ENCODE assay signal across 24 cellular contexts in the genomic region with DNA sequence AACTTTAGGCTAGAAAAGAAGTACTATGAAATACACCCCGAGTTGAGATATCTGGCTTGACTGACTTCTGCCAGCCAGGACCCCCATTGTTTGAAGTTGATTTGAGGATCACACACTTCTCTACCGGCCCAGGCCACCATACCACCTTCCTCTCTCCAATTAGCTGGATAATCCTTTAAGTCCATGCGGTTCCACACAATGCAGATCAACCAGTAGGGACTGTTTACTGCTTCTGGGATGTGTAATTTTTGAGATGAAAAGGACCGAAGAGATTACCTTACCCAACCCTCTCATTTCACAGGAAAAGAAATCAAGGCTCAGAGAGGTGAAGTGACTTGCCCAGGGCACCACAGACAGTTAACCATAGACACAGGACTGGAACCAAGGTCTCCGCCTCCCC. TPM values are rescaled to one million over a fixed set of nuclear protein-coding genes. Genes with fewer than 3 reads are reported as not detected.
DNase-seq lines count a peak whose midpoint lies in the region; ATAC-seq and TF ChIP-seq lines count a peak whose summit lies in the region.
"Had no signal": no experiment of that assay in that cellular context is flagged by ENCODE, and none has a peak within 500 bp of the region (broad histone marks: within the 10 kb centered on the region; RNA-seq: fewer than 3 reads in every experiment).

No MANE protein-coding gene starts in this region.

- H3K9me2 ChIP-seq in MM.1S (replicated peaks; ENCODE audit: insufficient read depth, low read length): no peaks in the 10 kb centered on the region
- H3K9me2 ChIP-seq: SK-N-SH had no signal

- TF ChIP-seq CTCF in MM.1S (IDR thresholded peaks at IDR 0.05; ENCODE audit: low read length): no peak
- TF ChIP-seq CTCF in breast epithelium (IDR thresholded peaks at IDR 0.05): no peak
- no peak for TF ChIP-seq CTCF in osteocyte (IDR thresholded peaks at IDR 0.05)

- no peak for TF ChIP-seq POLR2A in breast epithelium (IDR thresholded peaks at IDR 0.05)

- DNase-seq in activated CD4-positive, alpha-beta T cell treated with anti-CD3 and anti-CD28 coated beads for 36 hours: no peak
- DNase-seq in activated CD4-positive, alpha-beta T cell treated with anti-CD3 and anti-CD28 coated beads, Interleukin-2, amount 50 U/mL, for 1 hour: no peak
- DNase-seq in MM.1S: no peak
- DNase-seq in breast epithelium (ENCODE audit: low spot score in 2 of 2): no peak
- no peak for DNase-seq in osteocyte (ENCODE audit: extremely low spot score, unreplicated experiment)
- no peak for DNase-seq in effector memory CD4-positive, alpha-beta T cell
- no peak for DNase-seq in COLO829 (ENCODE audit: low spot score)
- no peak for DNase-seq in stimulated activated naive CD4-positive, alpha-beta T cell (lab: John Stamatoyannopoulos, UW)
- DNase-seq: activated CD4-positive, alpha-beta T cell treated with anti-CD3 and anti-CD28 coated beads, Interleukin-2, amount 50 U/mL, for 4 hours; BE2C; foreskin keratinocyte; GF-D8; H7; IMR-90; MV-4-11; naive thymus-derived CD8-positive, alpha-beta T cell; NCI-H187; NCI-H226; SK-N-SH had no signal

- H3K4me2 ChIP-seq in MM.1S (ENCODE audit: low read depth, low read length): peak overlapping the region; percentile 8; the same call in 1 of the 2 replicates
- H3K4me2 ChIP-seq: hepatocyte, SK-N-SH had no signal

- H4K20me1 ChIP-seq in MM.1S (ENCODE audit: insufficient read depth, low read length): peaks cover 4% of the 10 kb centered on the region; the same call in 1 of the 2 replicates

- H3K9me3 ChIP-seq in MM.1S (replicated peaks; ENCODE audit: insufficient read depth, low read length) (no peaks in the 10 kb centered on the region), breast epithelium (no peaks in the 10 kb centered on the region)
- H3K9me3 ChIP-seq in effector memory CD4-positive, alpha-beta T cell (ENCODE audit: control insufficient read depth, low read length): no peaks in the 10 kb centered on the region
- H3K9me3 ChIP-seq: BE2C, SK-N-SH had no signal

- no peaks in the 10 kb centered on the region for H3K27me3 Mint-ChIP-seq in activated CD4-positive, alpha-beta T cell treated with anti-CD3 and anti-CD28 coated beads for 36 hours
- no peaks in the 10 kb centered on the region for H3K27me3 Mint-ChIP-seq in osteocyte (ENCODE audit: unreplicated experiment)
- H3K27me3 Mint-ChIP-seq: naive thymus-derived CD8-positive, alpha-beta T cell; progenitor cell of endocrine pancreas had no signal

- no peak overlapping the region for H3K9ac ChIP-seq in MM.1S (ENCODE audit: low read length)
- H3K9ac ChIP-seq: SK-N-SH had no signal

- POLR2A ChIA-PET in activated CD4-positive, alpha-beta T cell treated with anti-CD3 and anti-CD28 coated beads for 36 hours (lab: Charles Lee): interaction anchor here (0.6 kb wide), 1 partner anchor 46 kb away, joined by 3 read pairs; no protein-coding TSS in a partner anchor

- H3K27ac ChIP-seq in MM.1S (ENCODE audit: low read length) (peak overlapping the region; percentile 90; the same call in 1 of the 2 replicates), breast epithelium (peak overlapping the region; percentile 41 to 58)
- H3K27ac ChIP-seq in effector memory CD4-positive, alpha-beta T cell (ENCODE audit: insufficient read depth, low read length, poor library complexity, severe bottlenecking): no peak overlapping the region
- H3K27ac ChIP-seq: epithelial cell of prostate, foreskin keratinocyte, hepatocyte had no signal

- H3K4me1 ChIP-seq in MM.1S (ENCODE audit: low read length) (peaks cover 79% of the 10 kb centered on the region), breast epithelium (no peaks in the 10 kb centered on the region)
- peaks cover 27% of the 10 kb centered on the region for H3K4me1 ChIP-seq in effector memory CD4-positive, alpha-beta T cell (ENCODE audit: control insufficient read depth, insufficient read depth, low read length, poor library complexity, severe bottlenecking)
- H3K4me1 ChIP-seq: BE2C had no signal

- no peak overlapping the region for H2AFZ ChIP-seq in MM.1S (ENCODE audit: low read length)
- H2AFZ ChIP-seq: hepatocyte had no signal

- H3K36me3 ChIP-seq in MM.1S (replicated peaks; ENCODE audit: insufficient read depth, low read length) (peaks cover 7% of the 10 kb centered on the region; the same call in 1 of the 2 replicates), breast epithelium (no peaks in the 10 kb centered on the region)
- H3K36me3 ChIP-seq in effector memory CD4-positive, alpha-beta T cell (ENCODE audit: control insufficient read depth, insufficient read depth, low read length): peaks cover 7% of the 10 kb centered on the region
- H3K36me3 ChIP-seq: BE2C had no signal

- H3K27ac Mint-ChIP-seq in activated CD4-positive, alpha-beta T cell treated with anti-CD3 and anti-CD28 coated beads for 36 hours: peak overlapping the region; percentile 55
- peak overlapping the region; percentile 64 for H3K27ac Mint-ChIP-seq in osteocyte (ENCODE audit: unreplicated experiment)
- H3K27ac Mint-ChIP-seq: dendritic cell treated with granulocyte-macrophage colony-stimulating factor and Interleukin-4, amounts not matched to agents 40 ng/mL and 50 ng/mL, for 4 days; progenitor cell of endocrine pancreas had no signal

- H3K4me1 Mint-ChIP-seq in activated CD4-positive, alpha-beta T cell treated with anti-CD3 and anti-CD28 coated beads for 36 hours: peaks cover 53% of the 10 kb centered on the region
- H3K4me1 Mint-ChIP-seq in osteocyte (ENCODE audit: unreplicated experiment): peaks cover 42% of the 10 kb centered on the region

- H3K4me3 Mint-ChIP-seq in activated CD4-positive, alpha-beta T cell treated with anti-CD3 and anti-CD28 coated beads for 36 hours: no peak overlapping the region
- no peak overlapping the region for H3K4me3 Mint-ChIP-seq in osteocyte (ENCODE audit: unreplicated experiment)
- H3K4me3 Mint-ChIP-seq: dendritic cell treated with granulocyte-macrophage colony-stimulating factor and Interleukin-4, amounts not matched to agents 40 ng/mL and 50 ng/mL, for 4 days; naive thymus-derived CD8-positive, alpha-beta T cell had no signal

- H3K79me2 ChIP-seq in MM.1S (ENCODE audit: low read length): peaks cover 100% of the 10 kb centered on the region

- peaks cover 8% of the 10 kb centered on the region for H3K36me3 Mint-ChIP-seq in activated CD4-positive, alpha-beta T cell treated with anti-CD3 and anti-CD28 coated beads for 36 hours (ENCODE audit: low read depth)
- peaks cover 2% of the 10 kb centered on the region for H3K36me3 Mint-ChIP-seq in osteocyte (ENCODE audit: unreplicated experiment)
- H3K36me3 Mint-ChIP-seq: naive thymus-derived CD8-positive, alpha-beta T cell had no signal

- CTCF ChIA-PET in activated CD4-positive, alpha-beta T cell treated with anti-CD3 and anti-CD28 coated beads for 36 hours (lab: Charles Lee): interaction anchor here (0.7 to 0.8 kb wide), 2 partner anchors 45 to 180 kb away, joined by 3 read pairs; no protein-coding TSS in a partner anchor

- no peak for ATAC-seq in activated CD4-positive, alpha-beta T cell treated with anti-CD3 and anti-CD28 coated beads for 36 hours
- ATAC-seq: foreskin keratinocyte; naive thymus-derived CD8-positive, alpha-beta T cell had no signal

- intact Hi-C loops in activated CD4-positive, alpha-beta T cell treated with anti-CD3 and anti-CD28 coated beads for 36 hours (cut with DNase I, micrococcal nuclease): no loop called here
- intact Hi-C loops in breast epithelium (cut with DNase I; ENCODE audit: low total_unique reads): no loop called here

- no peaks in the 10 kb centered on the region for H3K27me3 ChIP-seq in MM.1S (replicated peaks; ENCODE audit: insufficient read depth, low read length)
- H3K27me3 ChIP-seq in breast epithelium: no peaks in the 10 kb centered on the region
- no peaks in the 10 kb centered on the region for H3K27me3 ChIP-seq in effector memory CD4-positive, alpha-beta T cell (replicated peaks; ENCODE audit: control insufficient read depth, insufficient read depth, low read length, poor library complexity, severe bottlenecking)
- H3K27me3 ChIP-seq: BE2C, foreskin keratinocyte, hepatocyte had no signal

- H3K4me3 ChIP-seq in MM.1S (ENCODE audit: low read length) (no peak overlapping the region), breast epithelium (no peak overlapping the region)
- H3K4me3 ChIP-seq in effector memory CD4-positive, alpha-beta T cell (ENCODE audit: insufficient read depth, low read depth, low read length, poor library complexity, severe bottlenecking): no peak overlapping the region
- H3K4me3 ChIP-seq: hepatocyte, skin epidermis had no signal

- no peaks in the 10 kb centered on the region for H3K9me3 Mint-ChIP-seq in activated CD4-positive, alpha-beta T cell treated with anti-CD3 and anti-CD28 coated beads for 36 hours (ENCODE audit: low read depth)
- no peaks in the 10 kb centered on the region for H3K9me3 Mint-ChIP-seq in osteocyte (ENCODE audit: unreplicated experiment)
- H3K9me3 Mint-ChIP-seq: dendritic cell treated with granulocyte-macrophage colony-stimulating factor and Interleukin-4, amounts not matched to agents 40 ng/mL and 50 ng/mL, for 4 days; naive thymus-derived CD8-positive, alpha-beta T cell had no signal

- H3F3A ChIP-seq in MM.1S (ENCODE audit: insufficient read depth, low read length): peaks cover 73% of the 10 kb centered on the region

RNA-seq across cellular contexts. Expression of gene ERN1, which starts 20.5 kb away (rescaled TPM):
- 10 to 100 TPM; 23.7 to 26.8 TPM for total RNA-seq in activated CD4-positive, alpha-beta T cell treated with anti-CD3 and anti-CD28 coated beads for 36 hours
- total RNA-seq in breast epithelium (10 to 100 TPM; 13.1 to 40.8 (median 34.7) TPM), osteocyte (20.8 and 21.4 TPM in 2 replicates)
